ENCODE assay signal across 1 cellular context in genomic region chr2:73640537-73640936, GRCh38.
A peak's percentile ranks its signal among the peaks of the same experiment; 100 is the strongest.
TF ChIP-seq lines count a peak whose summit lies in the region.

No MANE protein-coding gene starts in this region.

TF ChIP-seq in liver, 16 proteins besides CTCF, POLR2A, EP300 and RAD21:
- TF ChIP-seq, protein P1, sequence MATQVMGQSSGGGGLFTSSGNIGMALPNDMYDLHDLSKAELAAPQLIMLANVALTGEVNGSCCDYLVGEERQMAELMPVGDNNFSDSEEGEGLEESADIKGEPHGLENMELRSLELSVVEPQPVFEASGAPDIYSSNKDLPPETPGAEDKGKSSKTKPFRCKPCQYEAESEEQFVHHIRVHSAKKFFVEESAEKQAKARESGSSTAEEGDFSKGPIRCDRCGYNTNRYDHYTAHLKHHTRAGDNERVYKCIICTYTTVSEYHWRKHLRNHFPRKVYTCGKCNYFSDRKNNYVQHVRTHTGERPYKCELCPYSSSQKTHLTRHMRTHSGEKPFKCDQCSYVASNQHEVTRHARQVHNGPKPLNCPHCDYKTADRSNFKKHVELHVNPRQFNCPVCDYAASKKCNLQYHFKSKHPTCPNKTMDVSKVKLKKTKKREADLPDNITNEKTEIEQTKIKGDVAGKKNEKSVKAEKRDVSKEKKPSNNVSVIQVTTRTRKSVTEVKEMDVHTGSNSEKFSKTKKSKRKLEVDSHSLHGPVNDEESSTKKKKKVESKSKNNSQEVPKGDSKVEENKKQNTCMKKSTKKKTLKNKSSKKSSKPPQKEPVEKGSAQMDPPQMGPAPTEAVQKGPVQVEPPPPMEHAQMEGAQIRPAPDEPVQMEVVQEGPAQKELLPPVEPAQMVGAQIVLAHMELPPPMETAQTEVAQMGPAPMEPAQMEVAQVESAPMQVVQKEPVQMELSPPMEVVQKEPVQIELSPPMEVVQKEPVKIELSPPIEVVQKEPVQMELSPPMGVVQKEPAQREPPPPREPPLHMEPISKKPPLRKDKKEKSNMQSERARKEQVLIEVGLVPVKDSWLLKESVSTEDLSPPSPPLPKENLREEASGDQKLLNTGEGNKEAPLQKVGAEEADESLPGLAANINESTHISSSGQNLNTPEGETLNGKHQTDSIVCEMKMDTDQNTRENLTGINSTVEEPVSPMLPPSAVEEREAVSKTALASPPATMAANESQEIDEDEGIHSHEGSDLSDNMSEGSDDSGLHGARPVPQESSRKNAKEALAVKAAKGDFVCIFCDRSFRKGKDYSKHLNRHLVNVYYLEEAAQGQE (IDR thresholded peaks at IDR 0.05): peak; percentile 43
- peak; percentile 33 for TF ChIP-seq NR2F2 (IDR thresholded peaks at IDR 0.05)
- peak; percentile 63 to 90 for TF ChIP-seq RXRA (IDR thresholded peaks at IDR 0.05)
- peak; percentile 75 for TF ChIP-seq YY1 (IDR thresholded peaks at IDR 0.05)
- TF ChIP-seq, protein P2, sequence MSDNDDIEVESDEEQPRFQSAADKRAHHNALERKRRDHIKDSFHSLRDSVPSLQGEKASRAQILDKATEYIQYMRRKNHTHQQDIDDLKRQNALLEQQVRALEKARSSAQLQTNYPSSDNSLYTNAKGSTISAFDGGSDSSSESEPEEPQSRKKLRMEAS (IDR thresholded peaks at IDR 0.05): peak; percentile 76
- peak in 1 of 2 donors; percentile 29 for TF ChIP-seq EGR1 (IDR thresholded peaks at IDR 0.05; ENCODE audit: low read depth in 2 of 2)
- TF ChIP-seq HNF4G (IDR thresholded peaks at IDR 0.05): no peak
- TF ChIP-seq JUND (IDR thresholded peaks at IDR 0.05): peak; percentile 9 to 62
- peak; percentile 45 for TF ChIP-seq ZBTB33 (IDR thresholded peaks at IDR 0.05)
- TF ChIP-seq FOXA2 (IDR thresholded peaks at IDR 0.05): peak; percentile 76
- TF ChIP-seq SP1 (IDR thresholded peaks at IDR 0.05): peak; percentile 73
- TF ChIP-seq, protein P3, sequence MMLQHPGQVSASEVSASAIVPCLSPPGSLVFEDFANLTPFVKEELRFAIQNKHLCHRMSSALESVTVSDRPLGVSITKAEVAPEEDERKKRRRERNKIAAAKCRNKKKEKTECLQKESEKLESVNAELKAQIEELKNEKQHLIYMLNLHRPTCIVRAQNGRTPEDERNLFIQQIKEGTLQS (IDR thresholded peaks at IDR 0.05): no peak
- peak; percentile 75 for TF ChIP-seq FOXA1 (IDR thresholded peaks at IDR 0.05)
- TF ChIP-seq HNF4A (conservative IDR thresholded peaks at IDR 0.05): peak; percentile 67 to 79
- peak in 1 of 2 donors; percentile 64 for TF ChIP-seq GABPA (IDR thresholded peaks at IDR 0.05 in 1 of 2, conservative IDR thresholded peaks at IDR 0.05 in 1 of 2)
- TF ChIP-seq TAF1 (conservative IDR thresholded peaks at IDR 0.05): peak; percentile 50
TF ChIP-seq in liver: peak in this region for 14.
